ENCODE assay signal across 24 cellular contexts in genomic region chr1:29436386-29436785, GRCh38.
"Had no signal": no experiment of that assay in that cellular context is flagged by ENCODE, and none has a peak within 500 bp of the region (broad histone marks: within the 10 kb centered on the region; RNA-seq: fewer than 3 reads in every experiment).

No MANE protein-coding gene starts in this region.

- H3K27ac Mint-ChIP-seq: immature natural killer cell, natural killer cell, progenitor cell of endocrine pancreas had no signal

- H3K9ac ChIP-seq: parathyroid adenoma had no signal

- H3K4me1 ChIP-seq: esophagus squamous epithelium, heart right ventricle, lower lobe of right lung, parathyroid adenoma, stomach, thyroid gland had no signal

- H3K79me2 ChIP-seq: parathyroid adenoma had no signal

- H3K4me3 Mint-ChIP-seq: immature natural killer cell, natural killer cell had no signal

- H3K36me3 Mint-ChIP-seq: natural killer cell had no signal

- FAIRE-seq: endometrium, keratinocyte, small intestine had no signal

- H2AFZ ChIP-seq: parathyroid adenoma had no signal

- H3K27me3 ChIP-seq: thyroid gland had no signal

- ATAC-seq: heart right ventricle, left ventricle myocardium superior, lower lobe of right lung, natural killer cell had no signal

- DNase-seq: effector CD8-positive, alpha-beta T cell; erythroblast; esophagus squamous epithelium; foreskin melanocyte; glutamatergic neuron; heart right ventricle; hippocampal formation; immature natural killer cell; left ventricle myocardium superior; lower lobe of right lung; natural killer cell; small intestine; stimulated activated CD4-positive, alpha-beta T cell treated with anti-CD3 and anti-CD28 coated beads, Interleukin-15, amount 100 ng/mL, for 24 hours; stimulated activated CD4-positive, alpha-beta T cell treated with anti-CD3 and anti-CD28 coated beads, Interleukin-2, amount 100 ng/mL, for 48 hours; stimulated activated naive CD4-positive, alpha-beta T cell treated with Interleukin-2 at 50 U/mL for 16 hours; stomach; thyroid gland; trophoblast cell had no signal

- H3K4me3 ChIP-seq: coronary artery, dorsolateral prefrontal cortex, esophagus squamous epithelium, heart right ventricle, lower lobe of right lung, stomach, thyroid gland had no signal

- H3K36me3 ChIP-seq: esophagus squamous epithelium, heart right ventricle, lower lobe of right lung, stomach, thyroid gland had no signal

- H3K4me1 Mint-ChIP-seq: immature natural killer cell, natural killer cell had no signal

- H3K27ac ChIP-seq: coronary artery, dorsolateral prefrontal cortex, esophagus squamous epithelium, heart right ventricle, lower lobe of right lung, parathyroid adenoma, stomach, thyroid gland had no signal

- H3K9me3 ChIP-seq: esophagus squamous epithelium, lower lobe of right lung, thyroid gland had no signal
